ENCODE assay signal across 10 cellular contexts in the genomic region with DNA sequence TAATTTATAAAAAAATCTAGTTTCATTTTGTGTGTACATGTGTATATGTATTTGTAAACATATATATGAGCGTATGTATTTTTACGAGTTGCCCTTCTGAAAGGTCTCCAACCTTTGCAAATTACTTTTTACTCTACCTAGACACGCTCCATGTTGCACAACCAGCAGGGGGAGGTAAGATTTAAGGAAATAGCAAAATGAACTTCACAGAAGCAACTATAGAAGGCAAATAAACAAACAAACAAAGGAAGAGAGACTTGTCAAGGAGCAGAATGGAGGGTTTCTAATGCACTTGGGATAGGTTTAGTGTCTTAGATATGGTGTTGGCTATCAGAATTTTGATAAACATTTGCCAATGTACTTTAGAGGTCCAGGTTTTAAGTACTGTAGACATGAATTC.
A peak's percentile ranks its signal among the peaks of the same experiment; 100 is the strongest.
DNase-seq lines count a peak whose midpoint lies in the region; ATAC-seq and TF ChIP-seq lines count a peak whose summit lies in the region.
"Had no signal": no experiment of that assay in that cellular context is flagged by ENCODE, and none has a peak within 500 bp of the region (broad histone marks: within the 10 kb centered on the region; RNA-seq: fewer than 3 reads in every experiment).

No MANE protein-coding gene starts in this region.

- no peak overlapping the region for H3K23ac ChIP-seq in H9 (ENCODE audit: insufficient read length, low read depth, low read length)

- no peaks in the 10 kb centered on the region for H3K9me3 Mint-ChIP-seq in H9
- H3K9me3 Mint-ChIP-seq in naive thymus-derived CD8-positive, alpha-beta T cell = peaks cover 0 to 18% (median 5%) of the 10 kb centered on the region in 9 donors

- no peak overlapping the region for H2BK12ac ChIP-seq in H9 (ENCODE audit: insufficient read length, low read depth, low read length)

- TF ChIP-seq RAD21 in liver (IDR thresholded peaks at IDR 0.05) = peak; percentile 74 to 76

- H3K36me3 Mint-ChIP-seq in H9 (ENCODE audit: insufficient read depth in 1 of 3, low read depth in 3 of 3) = no peaks in the 10 kb centered on the region
- no peaks in the 10 kb centered on the region for H3K36me3 Mint-ChIP-seq in naive thymus-derived CD8-positive, alpha-beta T cell

- in situ Hi-C loops in Caki2 (cut with HindIII; ENCODE audit: low pct_unique_long_range_greater_than_20kb, low sequenced_read_pairs) (no loop called here), brain microvascular endothelial cell (cut with HindIII; ENCODE audit: low pct_ligation_motif_present, low sequenced_read_pairs) (no loop called here)

- no peak overlapping the region for H3K14ac ChIP-seq in H9 (ENCODE audit: insufficient read depth, low read length)

- H4K20me1 ChIP-seq in H9 (ENCODE audit: control insufficient read depth, insufficient read depth, insufficient read length) (no peaks in the 10 kb centered on the region), SU-DHL-6 (ENCODE audit: low read depth, low read length) (no peaks in the 10 kb centered on the region)

- no peak overlapping the region for H2AK5ac ChIP-seq in H9 (ENCODE audit: insufficient read length, low read length)

- H4K5ac ChIP-seq in H9 (ENCODE audit: insufficient read length, low read depth, low read length) = no peak overlapping the region

- no peaks in the 10 kb centered on the region for H3F3A ChIP-seq in SU-DHL-6 (ENCODE audit: insufficient read depth)

- no peak overlapping the region for H2BK5ac ChIP-seq in H9 (ENCODE audit: insufficient read length, low read length)

- no peak overlapping the region for H3K56ac ChIP-seq in H9 (ENCODE audit: insufficient read length, low read depth, low read length)

- H4K91ac ChIP-seq in H9 (ENCODE audit: insufficient read length, low read depth, low read length) = no peak overlapping the region

- no peak overlapping the region for H3K27ac Mint-ChIP-seq in H9
- H3K27ac Mint-ChIP-seq in naive thymus-derived CD8-positive, alpha-beta T cell = no peak overlapping the region

- H3K27me3 Mint-ChIP-seq in H9 (ENCODE audit: low read depth) = no peaks in the 10 kb centered on the region
- H3K27me3 Mint-ChIP-seq in naive thymus-derived CD8-positive, alpha-beta T cell = peaks cover 0 to 2% (median 0%) of the 10 kb centered on the region in 5 donors

- POLR2A ChIA-PET in naive thymus-derived CD8-positive, alpha-beta T cell (lab: Charles Lee) = no interaction called here

- no peak overlapping the region for H3K4me3 Mint-ChIP-seq in H9
- no peak overlapping the region for H3K4me3 Mint-ChIP-seq in naive thymus-derived CD8-positive, alpha-beta T cell

- no peaks in the 10 kb centered on the region for H3K9me2 ChIP-seq in SU-DHL-6 (replicated peaks; ENCODE audit: insufficient read depth, low read length)

- DNase-seq in Caki2 (ENCODE audit: low read depth) = peak; percentile 41
- no peak for DNase-seq in H9
- DNase-seq in MG63 = no peak
- no peak for DNase-seq in brain microvascular endothelial cell
- no peak for DNase-seq in naive thymus-derived CD8-positive, alpha-beta T cell
- DNase-seq in HK-2 (ENCODE audit: unreplicated experiment) = no peak
- DNase-seq: activated CD4-positive, alpha-beta T cell treated with anti-CD3 and anti-CD28 coated beads, Interleukin-2, amount 50 U/mL, for 4 hours had no signal

- H3K27me3 ChIP-seq in H9 (ENCODE audit: insufficient read depth, low read length) = no peaks in the 10 kb centered on the region
- H3K27me3 ChIP-seq in SU-DHL-6 (ENCODE audit: low read length) = no peaks in the 10 kb centered on the region
- peaks cover 0 to 3% (median 1%) of the 10 kb centered on the region in 4 donors for H3K27me3 ChIP-seq in liver (ENCODE audit: control insufficient read depth in 4 of 4, insufficient read depth in 4 of 4, low read length in 3 of 4)
- H3K27me3 ChIP-seq in MG63 = no peaks in the 10 kb centered on the region
- H3K27me3 ChIP-seq in brain microvascular endothelial cell (replicated peaks) = no peaks in the 10 kb centered on the region

- no CpG with 5 or more reads among the region's 3 CpGs for whole genome bisulfite sequencing in H9 (ENCODE audit: extremely low coverage, insufficient read length, low lambda C conversion rate)
- WGBS in liver = 17% methylated on average over 3 of the region's 3 CpGs

- H3K9me3 ChIP-seq in H9 (ENCODE audit: control insufficient read depth, low read depth, low read length) = no peaks in the 10 kb centered on the region
- H3K9me3 ChIP-seq in SU-DHL-6 (ENCODE audit: insufficient read depth, low read length) = no peaks in the 10 kb centered on the region
- H3K9me3 ChIP-seq in liver (ENCODE audit: control insufficient read depth in 4 of 4, low read length in 3 of 4) = no peaks in the 10 kb centered on the region
- H3K9me3 ChIP-seq in MG63 = no peaks in the 10 kb centered on the region
- H3K9me3 ChIP-seq: prostate gland had no signal

- no peak overlapping the region for H2BK15ac ChIP-seq in H9 (ENCODE audit: low read depth, low read length)

- H3K4me1 Mint-ChIP-seq in H9 = peaks cover 0 to 4% of the 10 kb centered on the region in 2 experiments; a peak in 1 of 4 replicates
- no peaks in the 10 kb centered on the region for H3K4me1 Mint-ChIP-seq in naive thymus-derived CD8-positive, alpha-beta T cell

- H4K8ac ChIP-seq in H9 (replicated peaks; ENCODE audit: insufficient read length, low read depth, low read length) = no peak overlapping the region

- no peak overlapping the region for H2BK20ac ChIP-seq in H9 (ENCODE audit: low read depth, low read length, poor library complexity, severe bottlenecking)

- no peak overlapping the region for H3T11ph ChIP-seq in H9 (ENCODE audit: low read length)

- H3K4me1 ChIP-seq in H9 (ENCODE audit: insufficient read depth, low read length) (no peaks in the 10 kb centered on the region), liver (ENCODE audit: control insufficient read depth in 4 of 4, insufficient read depth in 4 of 4, low read length in 3 of 4) (no peaks in the 10 kb centered on the region)
- H3K4me1 ChIP-seq: prostate gland had no signal

- H3K79me1 ChIP-seq in H9 (ENCODE audit: insufficient read depth, low read depth, low read length, poor library complexity, severe bottlenecking) = no peaks in the 10 kb centered on the region

- H3K4me2 ChIP-seq in H9 (ENCODE audit: insufficient read depth, insufficient read length, low read length) (no peak overlapping the region), SU-DHL-6 (ENCODE audit: low read depth, low read length, poor library complexity, severe bottlenecking) (peak overlapping the region; percentile 9)

- peak; percentile 68 for TF ChIP-seq CTCF in H9 (conservative IDR thresholded peaks at IDR 0.05)
- TF ChIP-seq CTCF in SU-DHL-6 (IDR thresholded peaks at IDR 0.05; ENCODE audit: insufficient read depth, low read length, poor library complexity, severe bottlenecking) = peak; percentile 97
- peak; percentile 35 for TF ChIP-seq CTCF in liver (IDR thresholded peaks at IDR 0.05; ENCODE audit: low read depth, low read length, missing input control)
- TF ChIP-seq CTCF in brain microvascular endothelial cell (IDR thresholded peaks at IDR 0.05; ENCODE audit: low read depth, low read length, missing control alignments) = no peak

- H3K27ac ChIP-seq in H9 (ENCODE audit: insufficient read length, low read depth, low read length) (no peak overlapping the region), SU-DHL-6 (ENCODE audit: low read depth, low read length) (0 out of 2 replicates have a peak overlapping the region, but pooled peaks have one; percentile 19), liver (ENCODE audit: low read depth in 1 of 2, low read length in 2 of 2) (no peak overlapping the region), brain microvascular endothelial cell (no peak overlapping the region)
- H3K27ac ChIP-seq: prostate gland had no signal

- H2BK120ac ChIP-seq in H9 (ENCODE audit: low read depth, low read length, poor library complexity, severe bottlenecking) = no peak overlapping the region

- H3K4me3 ChIP-seq in SU-DHL-6 (ENCODE audit: insufficient read depth, low read length, poor library complexity, severe bottlenecking) (no peak overlapping the region), liver (ENCODE audit: low read depth in 1 of 3, low read length in 3 of 3) (no peak overlapping the region), MG63 (no peak overlapping the region), brain microvascular endothelial cell (ENCODE audit: low read depth, low read length) (no peak overlapping the region)
- H3K4me3 ChIP-seq: prostate gland had no signal

- H2AFZ ChIP-seq in H9 (ENCODE audit: low read length) (no peak overlapping the region), SU-DHL-6 (ENCODE audit: low read depth, low read length, severe bottlenecking) (peak overlapping the region; percentile 6)

- H3K4ac ChIP-seq in H9 (ENCODE audit: low read depth, low read length) = no peak overlapping the region

- H3K79me2 ChIP-seq in H9 (ENCODE audit: insufficient read depth, low read length) (no peaks in the 10 kb centered on the region), SU-DHL-6 (ENCODE audit: insufficient read depth, low read length) (no peaks in the 10 kb centered on the region)

- no peak for ATAC-seq in naive thymus-derived CD8-positive, alpha-beta T cell

- H3K36me3 ChIP-seq in SU-DHL-6 (ENCODE audit: low read length) (no peaks in the 10 kb centered on the region), liver (ENCODE audit: control insufficient read depth in 4 of 4, insufficient read depth in 3 of 4, low read depth in 1 of 4, low read length in 3 of 4) (no peaks in the 10 kb centered on the region), MG63 (no peaks in the 10 kb centered on the region), brain microvascular endothelial cell (replicated peaks) (no peaks in the 10 kb centered on the region)
- H3K36me3 ChIP-seq: prostate gland had no signal

- H3K9ac ChIP-seq in H9 (ENCODE audit: extremely low read depth, insufficient read length, low read length) (no peak overlapping the region), SU-DHL-6 (ENCODE audit: low read length) (no peak overlapping the region), liver (ENCODE audit: low read depth in 1 of 2, low read length in 2 of 2) (no peak overlapping the region)

- H3K23me2 ChIP-seq in H9 (ENCODE audit: insufficient read length, low read depth, low read length, poor library complexity, severe bottlenecking) = no peaks in the 10 kb centered on the region

- H3K18ac ChIP-seq in H9 (ENCODE audit: insufficient read length, low read depth, low read length) = no peak overlapping the region

TF ChIP-seq in liver, 16 proteins besides CTCF, POLR2A, EP300 and RAD21 (continues in another document):
- TF ChIP-seq SP1 (IDR thresholded peaks at IDR 0.05) (no peak), GABPA (IDR thresholded peaks at IDR 0.05 in 1 of 2, conservative IDR thresholded peaks at IDR 0.05 in 1 of 2) (no peak)
